ENCODE assay signal across 9 cellular contexts in the genomic region with DNA sequence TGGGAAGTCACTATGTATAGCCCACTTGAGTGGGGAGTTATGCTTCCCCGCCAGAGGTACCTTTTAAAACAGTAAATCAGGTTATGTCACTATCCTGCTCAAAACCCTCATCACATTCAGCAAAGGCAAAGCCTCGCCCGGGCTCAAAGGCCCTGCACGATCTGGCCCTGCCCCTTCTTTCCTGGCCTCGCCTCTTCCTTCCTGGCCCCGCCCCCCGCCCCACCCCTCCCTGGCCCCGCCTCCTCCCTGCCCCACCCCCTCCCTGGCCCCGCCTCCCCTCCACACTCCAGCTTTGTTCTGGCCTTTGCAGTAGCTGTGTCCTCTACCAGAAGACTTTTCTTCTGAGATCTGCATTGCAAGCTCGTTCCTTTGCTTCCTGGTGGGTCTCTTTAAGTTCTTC. TPM values are rescaled to one million over a fixed set of nuclear protein-coding genes. Genes with fewer than 3 reads are reported as not detected.
A peak's percentile ranks its signal among the peaks of the same experiment; 100 is the strongest.
DNase-seq lines count a peak whose midpoint lies in the region; ATAC-seq and TF ChIP-seq lines count a peak whose summit lies in the region.
"Had no signal": no experiment of that assay in that cellular context is flagged by ENCODE, and none has a peak within 500 bp of the region (broad histone marks: within the 10 kb centered on the region; RNA-seq: fewer than 3 reads in every experiment).

No MANE protein-coding gene starts in this region.

- TF ChIP-seq CTCF in CD4-positive, alpha-beta T cell (IDR thresholded peaks at IDR 0.05): no peak
- no peak for TF ChIP-seq CTCF in left ventricle myocardium inferior (IDR thresholded peaks at IDR 0.05; ENCODE audit: borderline replicate concordance)
- no peak for TF ChIP-seq CTCF in chondrocyte (IDR thresholded peaks at IDR 0.05)

- H3K27ac ChIP-seq in CD4-positive, alpha-beta T cell (ENCODE audit: low read depth, low read length): no peak overlapping the region
- H3K27ac ChIP-seq in left ventricle myocardium inferior (replicated peaks): peak overlapping the region; percentile 48
- H3K27ac ChIP-seq: neutrophil had no signal

- no peaks in the 10 kb centered on the region for H3K9me3 Mint-ChIP-seq in CD4-positive, alpha-beta T cell
- H3K9me3 Mint-ChIP-seq in activated CD4-positive, alpha-beta T cell treated with anti-CD3 and anti-CD28 coated beads, Interleukin-2, amount 10 ng/mL, durations not matched to agents 7 days and 5 days: no peaks in the 10 kb centered on the region
- peaks cover 3% of the 10 kb centered on the region for H3K9me3 Mint-ChIP-seq in chondrocyte (ENCODE audit: low read depth)

- CTCF ChIA-PET in CD4-positive, alpha-beta T cell (lab: Charles Lee): no interaction called here
- CTCF ChIA-PET in activated CD4-positive, alpha-beta T cell treated with anti-CD3 and anti-CD28 coated beads, Interleukin-2, amount 10 ng/mL, durations not matched to agents 7 days and 5 days (lab: Charles Lee): no interaction called here

- no peaks in the 10 kb centered on the region for H3K36me3 Mint-ChIP-seq in CD4-positive, alpha-beta T cell (ENCODE audit: low read depth)
- no peaks in the 10 kb centered on the region for H3K36me3 Mint-ChIP-seq in activated CD4-positive, alpha-beta T cell treated with anti-CD3 and anti-CD28 coated beads, Interleukin-2, amount 10 ng/mL, durations not matched to agents 7 days and 5 days (ENCODE audit: low read depth)
- H3K36me3 Mint-ChIP-seq in chondrocyte (ENCODE audit: low read depth): peaks cover 25% of the 10 kb centered on the region

- no peak overlapping the region for H3K4me3 ChIP-seq in left ventricle myocardium inferior

- peaks cover 11% of the 10 kb centered on the region for H3K4me1 Mint-ChIP-seq in CD4-positive, alpha-beta T cell (ENCODE audit: low read depth)
- peaks cover 8% of the 10 kb centered on the region for H3K4me1 Mint-ChIP-seq in activated CD4-positive, alpha-beta T cell treated with anti-CD3 and anti-CD28 coated beads, Interleukin-2, amount 10 ng/mL, durations not matched to agents 7 days and 5 days
- H3K4me1 Mint-ChIP-seq in chondrocyte (ENCODE audit: low read depth): peaks cover 11% of the 10 kb centered on the region

- H3K4me3 Mint-ChIP-seq in CD4-positive, alpha-beta T cell: no peak overlapping the region
- no peak overlapping the region for H3K4me3 Mint-ChIP-seq in activated CD4-positive, alpha-beta T cell treated with anti-CD3 and anti-CD28 coated beads, Interleukin-2, amount 10 ng/mL, durations not matched to agents 7 days and 5 days
- no peak overlapping the region for H3K4me3 Mint-ChIP-seq in chondrocyte (ENCODE audit: unreplicated experiment)

- peaks cover 12% of the 10 kb centered on the region for H3K27me3 Mint-ChIP-seq in CD4-positive, alpha-beta T cell
- peaks cover 6% of the 10 kb centered on the region for H3K27me3 Mint-ChIP-seq in activated CD4-positive, alpha-beta T cell treated with anti-CD3 and anti-CD28 coated beads, Interleukin-2, amount 10 ng/mL, durations not matched to agents 7 days and 5 days
- peaks cover 3% of the 10 kb centered on the region for H3K27me3 Mint-ChIP-seq in chondrocyte (ENCODE audit: low read depth)

- POLR2A ChIA-PET in CD4-positive, alpha-beta T cell (lab: Charles Lee): no interaction called here
- POLR2A ChIA-PET in activated CD4-positive, alpha-beta T cell treated with anti-CD3 and anti-CD28 coated beads, Interleukin-2, amount 10 ng/mL, durations not matched to agents 7 days and 5 days (lab: Charles Lee): no interaction called here

- no peak overlapping the region for H3K27ac Mint-ChIP-seq in CD4-positive, alpha-beta T cell
- no peak overlapping the region for H3K27ac Mint-ChIP-seq in activated CD4-positive, alpha-beta T cell treated with anti-CD3 and anti-CD28 coated beads, Interleukin-2, amount 10 ng/mL, durations not matched to agents 7 days and 5 days
- H3K27ac Mint-ChIP-seq in chondrocyte (ENCODE audit: unreplicated experiment): no peak overlapping the region

- H3K4me1 ChIP-seq in left ventricle myocardium inferior: peaks cover 16% of the 10 kb centered on the region

- peak; percentile 80 for ATAC-seq in CD4-positive, alpha-beta T cell (ENCODE audit: poor library complexity)

- DNase-seq in CD4-positive, alpha-beta T cell: peak in 3 of 10 experiments; percentile 10 to 24 (median 14)
- DNase-seq in HUDEP-2 (lab: John Stamatoyannopoulos, UW; ENCODE audit: unreplicated experiment in 76 of 76) (peak in 59 of 76 experiments; percentile 7 to 70 (median 45)), left ventricle myocardium inferior (peak; percentile 45), chondrocyte (ENCODE audit: low spot score) (no peak), amniotic stem cell (lab: John Stamatoyannopoulos, UW) (no peak), cerebellar nuclear complex (lab: John Stamatoyannopoulos, UW) (no peak)
- peak; percentile 48 for DNase-seq in activated CD4-positive, alpha-beta T cell treated with anti-CD3 and anti-CD28 coated beads, Interleukin-2, amount 10 ng/mL, durations not matched to agents 7 days and 5 days
- peak; percentile 13 for DNase-seq in stimulated activated naive CD4-positive, alpha-beta T cell treated with Interleukin-2 at 50 U/mL for 16 hours (lab: John Stamatoyannopoulos, UW)

- intact Hi-C loops in CD4-positive, alpha-beta T cell (cut with DNase I, micrococcal nuclease): no loop called here
- intact Hi-C loops in left ventricle myocardium inferior (cut with micrococcal nuclease): no loop called here

- no peaks in the 10 kb centered on the region for H3K9me3 ChIP-seq in CD4-positive, alpha-beta T cell (ENCODE audit: control insufficient read depth, low read length)
- H3K9me3 ChIP-seq in left ventricle myocardium inferior (replicated peaks): no peaks in the 10 kb centered on the region
- H3K9me3 ChIP-seq: neutrophil had no signal

- H3K36me3 ChIP-seq in left ventricle myocardium inferior: peaks cover 31% of the 10 kb centered on the region
- H3K36me3 ChIP-seq: neutrophil had no signal

- H3K27me3 ChIP-seq in CD4-positive, alpha-beta T cell (ENCODE audit: control insufficient read depth, insufficient read depth, low read length): peaks cover 2% of the 10 kb centered on the region
- H3K27me3 ChIP-seq in left ventricle myocardium inferior (ENCODE audit: low read depth): peaks cover 4% of the 10 kb centered on the region

RNA-seq across cellular contexts. Expression of gene LDLRAD2, which starts 6.6 kb away (rescaled TPM):
- total RNA-seq in CD4-positive, alpha-beta T cell: not detected
- not detected for total RNA-seq in activated CD4-positive, alpha-beta T cell treated with anti-CD3 and anti-CD28 coated beads, Interleukin-2, amount 10 ng/mL, durations not matched to agents 7 days and 5 days
- total RNA-seq in left ventricle myocardium inferior: not detected
- total RNA-seq in chondrocyte: 0.07 to 0.23 TPM in 2 of 3 replicates, not detected in the other

RNA-seq across cellular contexts. Expression of gene USP48, which starts 35.7 kb away (rescaled TPM):
- 10 to 100 TPM; 73.3 to 76.0 TPM for total RNA-seq in CD4-positive, alpha-beta T cell
- 10 to 100 TPM; 70.9 to 80.6 TPM for total RNA-seq in activated CD4-positive, alpha-beta T cell treated with anti-CD3 and anti-CD28 coated beads, Interleukin-2, amount 10 ng/mL, durations not matched to agents 7 days and 5 days
- 39.1 TPM for total RNA-seq in left ventricle myocardium inferior
- total RNA-seq in chondrocyte: 54.5 to 58.3 TPM (median 56.1 TPM) in 3 replicates

Comparison
In these comparisons a context has a peak if more than half of its experiments do, and no peak if none do; other contexts are left out.
1. DNase-seq: peak in HUDEP-2 (59 of 76), activated CD4-positive, alpha-beta T cell treated with anti-CD3 and anti-CD28 coated beads, Interleukin-2, amount 10 ng/mL, durations not matched to agents 7 days and 5 days (single experiment), left ventricle myocardium inferior (single experiment) and stimulated activated naive CD4-positive, alpha-beta T cell treated with Interleukin-2 at 50 U/mL for 16 hours (single experiment); none in chondrocyte (single experiment), amniotic stem cell (single experiment) and cerebellar nuclear complex (0 of 2).